Comparison of ENCODE assay signal across 8 cellular contexts in genomic region chr3:183253961-183254815, GRCh38. TPM values are rescaled to one million over a fixed set of nuclear protein-coding genes. Genes with fewer than 3 reads are reported as not detected.
DNase-seq lines count a peak whose midpoint lies in the region; ATAC-seq and TF ChIP-seq lines count a peak whose summit lies in the region.

No MANE protein-coding gene starts in this region.

- peaks cover 4% of the 10 kb centered on the region for H3K36me3 Mint-ChIP-seq in osteocyte (ENCODE audit: unreplicated experiment)

- peak; percentile 58 for DNase-seq in GM10266 (ENCODE audit: extremely low spot score)
- peak; percentile 31 for DNase-seq in MG63
- DNase-seq in activated T-helper 9 cell treated with anti-CD3 and anti-CD28 coated beads, Interleukin-2, amount 50 U/mL, for 16 hours (ENCODE audit: low read depth) = peak; percentile 9
- peak; percentile 82 for DNase-seq in Right ventricle myocardium inferior (ENCODE audit: missing footprints)
- DNase-seq in osteocyte (ENCODE audit: extremely low spot score, unreplicated experiment) = no peak
- DNase-seq in NCI-H1048 (lab: John Stamatoyannopoulos, UW) = no peak
- DNase-seq in SIG-M5 treated with dmso at 0.1 percent for 504 hours (lab: John Stamatoyannopoulos, UW; ENCODE audit: unreplicated experiment) = no peak

- TF ChIP-seq CTCF in GM10266 (IDR thresholded peaks at IDR 0.05; ENCODE audit: control insufficient read depth, insufficient read depth, low read depth, missing control alignments) = peak; percentile 40
- peak; percentile 37 for TF ChIP-seq CTCF in osteocyte (IDR thresholded peaks at IDR 0.05)

- H3K36me3 ChIP-seq in MG63 = no peaks in the 10 kb centered on the region

- ATAC-seq in Right ventricle myocardium inferior (peak; percentile 76), GM19395 (IDR thresholded peaks at IDR 0.05; ENCODE audit: unreplicated experiment) (no peak)

- H3K4me3 ChIP-seq in MG63 = peak overlapping the region; percentile 62

- H3K27me3 ChIP-seq in MG63 = no peaks in the 10 kb centered on the region; the same call in 1 of the 2 replicates

- intact Hi-C loops in Right ventricle myocardium inferior (cut with DNase I) = loop anchor here (2.0 kb wide), 2 partner anchors 55 to 129 kb away; no protein-coding TSS in a partner anchor

- H3K9me3 ChIP-seq in MG63 = no peaks in the 10 kb centered on the region

- H3K27ac Mint-ChIP-seq in osteocyte (ENCODE audit: unreplicated experiment) = peak overlapping the region; percentile 91

- H3K4me1 Mint-ChIP-seq in osteocyte (ENCODE audit: unreplicated experiment) = peaks cover 28% of the 10 kb centered on the region

- no peaks in the 10 kb centered on the region for H3K27me3 Mint-ChIP-seq in osteocyte (ENCODE audit: unreplicated experiment)

- H3K4me3 Mint-ChIP-seq in osteocyte (ENCODE audit: unreplicated experiment) = peak overlapping the region; percentile 88

- no peaks in the 10 kb centered on the region for H3K9me3 Mint-ChIP-seq in osteocyte (ENCODE audit: unreplicated experiment)

RNA-seq across cellular contexts. Expression of gene B3GNT5, which starts 1.1 kb away (rescaled TPM):
- total RNA-seq in MG63 (2014; rRNA removed; shearing (Covaris generic); ENCODE audit: low replicate concordance) = 0.36 and 5.4 TPM in 2 replicates
- total RNA-seq in Right ventricle myocardium inferior (2.0 TPM), osteocyte (20.6 and 24.3 TPM in 2 replicates)

Comparison
In these comparisons a context has a peak if more than half of its experiments do, and no peak if none do; other contexts are left out.
1. DNase-seq: peak in GM10266 (single experiment), MG63 (single experiment), activated T-helper 9 cell treated with anti-CD3 and anti-CD28 coated beads, Interleukin-2, amount 50 U/mL, for 16 hours (single experiment) and Right ventricle myocardium inferior (single experiment); none in osteocyte (single experiment), NCI-H1048 (single experiment) and SIG-M5 treated with dmso at 0.1 percent for 504 hours (single experiment).